In the genomic region with DNA sequence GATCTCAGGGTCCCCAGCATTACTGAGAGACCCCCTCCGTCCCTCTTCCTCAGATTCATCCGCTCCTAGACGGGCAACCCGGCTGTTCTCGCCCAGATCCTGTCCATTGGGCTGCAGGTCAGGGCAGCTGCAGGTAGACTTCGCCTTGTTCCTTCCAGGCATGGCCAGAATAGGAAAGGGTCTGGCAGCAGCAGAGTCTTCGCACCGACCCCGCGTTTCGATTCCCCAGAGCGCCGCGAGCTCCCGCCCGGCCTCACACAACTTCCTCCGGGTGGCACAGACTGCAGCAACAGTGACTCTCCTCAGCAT, we compare ENCODE assay signal across 8 cellular contexts. TPM values are rescaled to one million over a fixed set of nuclear protein-coding genes. Genes with fewer than 3 reads are reported as not detected.
DNase-seq lines count a peak whose midpoint lies in the region; ATAC-seq, FAIRE-seq and TF ChIP-seq lines count a peak whose summit lies in the region.

No MANE protein-coding gene starts in this region.

- intact Hi-C loops in dorsolateral prefrontal cortex (cut with DNase I) (loop anchor here in 1 of 2 donors (5.0 kb wide), 2 partner anchors 259 to 819 kb away; a partner anchor contains a TSS), pancreas (cut with DNase I) (no loop called here)

- DNase-seq in dorsolateral prefrontal cortex (peak in 1 of 10 donors; percentile 46), pancreas (no peak), NCI-H1105 treated with DMSO at 0.1 percent for 48 hours (lab: John Stamatoyannopoulos, UW) (no peak), NCI-H146 treated with DMSO at 0.1 percent for 48 hours (lab: John Stamatoyannopoulos, UW; ENCODE audit: unreplicated experiment) (no peak), dermis blood vessel endothelial cell (no peak)
- DNase-seq in activated CD4-positive, alpha-beta T cell treated with anti-CD3 and anti-CD28 coated beads, Interleukin-2, amount 50 U/mL, for 4 hours, result no peak

- WGBS in pancreas, 2 donors, result 0 to 1% methylated on average over 17 of the region's 17 CpGs

- no peaks in the 10 kb centered on the region for H3K9me3 ChIP-seq in pancreas

- no peak for TF ChIP-seq POLR2A in GM18505 (IDR thresholded peaks at IDR 0.05; ENCODE audit: borderline replicate concordance, extremely low read depth, insufficient read depth, insufficient read length)

- no peaks in the 10 kb centered on the region for H3K36me3 ChIP-seq in pancreas

- H3K27ac ChIP-seq in dorsolateral prefrontal cortex (peak overlapping the region; percentile 74 to 100 (median 95)), pancreas (peak overlapping the region; percentile 96 to 98 (median 97))

- H3K27me3 ChIP-seq in dorsolateral prefrontal cortex (peaks cover 0 to 24% (median 0%) of the 10 kb centered on the region in 45 donors), pancreas (no peaks in the 10 kb centered on the region)

- FAIRE-seq in pancreas (lab: Jason Lieb, UNC), result no peak

- peaks cover 14 to 27% (median 26%) of the 10 kb centered on the region in 3 donors for H3K4me1 ChIP-seq in pancreas

- H3K4me3 ChIP-seq in dorsolateral prefrontal cortex (peak overlapping the region; percentile 70 to 100 (median 95)), pancreas (peak overlapping the region; percentile 79 to 93 (median 87))

- peak; percentile 6 for ATAC-seq in GM18505 (IDR thresholded peaks at IDR 0.05; ENCODE audit: unreplicated experiment)
- ATAC-seq in HG03175 (IDR thresholded peaks at IDR 0.05; ENCODE audit: unreplicated experiment), result peak; percentile 4
- ATAC-seq in pancreas, result peak in 3 of 4 donors; percentile 14 to 21 (median 19)

- TF ChIP-seq CTCF in dorsolateral prefrontal cortex (IDR thresholded peaks at IDR 0.05 in 54 of 56, conservative IDR thresholded peaks at IDR 0.05 in 2 of 56; ENCODE audit: low read depth in 1 of 56, partially characterized antibody in 56 of 56) (no peak), pancreas (IDR thresholded peaks at IDR 0.05) (no peak)

RNA-seq across cellular contexts. Expression of a gene that starts 0.3 kb away (rescaled TPM):
- total RNA-seq in dorsolateral prefrontal cortex, result 100 to 1,000 TPM; 108 to 175 (median 151) TPM
- total RNA-seq in pancreas, result 10 to 100 TPM; 56.1 to 73.6 (median 61.3) TPM
- polyA plus RNA-seq in pancreas, result 10 to 100 TPM; 85.3 to 85.6 TPM
- total RNA-seq in dermis blood vessel endothelial cell, result 50.9 and 99.2 TPM in 2 replicates
